26 cellular contexts compared by ENCODE assay signal in genomic region chr2:145815933-145816332, GRCh38.
A peak's percentile ranks its signal among the peaks of the same experiment; 100 is the strongest.
DNase-seq lines count a peak whose midpoint lies in the region; TF ChIP-seq lines count a peak whose summit lies in the region.
"Had no signal": no experiment of that assay in that cellular context is flagged by ENCODE, and none has a peak within 500 bp of the region (broad histone marks: within the 10 kb centered on the region; RNA-seq: fewer than 3 reads in every experiment).

No MANE protein-coding gene starts in this region.

- TF ChIP-seq POLR2A in NB4 (IDR thresholded peaks at IDR 0.05; ENCODE audit: extremely low read depth, insufficient read length): no peak

- no peak for TF ChIP-seq CTCF in NB4 (IDR thresholded peaks at IDR 0.05; ENCODE audit: low read depth, low read length)
- TF ChIP-seq CTCF in chondrocyte (IDR thresholded peaks at IDR 0.05): peak; percentile 34

- H3K9me3 Mint-ChIP-seq in chondrocyte (ENCODE audit: low read depth): no peaks in the 10 kb centered on the region
- H3K9me3 Mint-ChIP-seq: stimulated activated memory B cell treated with anti-CD40 and anti-IgM and Interleukin-4, amounts not matched to agents 10 μg/mL and 1 μg/mL and 100 μg/mL, for 72 hours had no signal

- peak; percentile 31 for DNase-seq in NCI-H2171 treated with DMSO at 0.1 percent for 48 hours (lab: John Stamatoyannopoulos, UW)
- DNase-seq in NCI-H2171 (lab: John Stamatoyannopoulos, UW): no peak
- DNase-seq in NB4 (ENCODE audit: low read depth): peak; percentile 30
- no peak for DNase-seq in chondrocyte (ENCODE audit: low spot score)
- no peak for DNase-seq in COLO668 (lab: John Stamatoyannopoulos, UW; ENCODE audit: unreplicated experiment)
- DNase-seq in middle frontal gyrus (ENCODE audit: extremely low spot score, low spot score): no peak
- DNase-seq in H4 (ENCODE audit: low spot score): no peak
- DNase-seq in activated effector memory CD4-positive, alpha-beta T cell treated with anti-CD3 and anti-CD28 coated beads, Interleukin-2, amount 50 U/mL, for 16 hours: no peak
- DNase-seq: 8988T; activated CD4-positive, alpha-beta T cell treated with anti-CD3 and anti-CD28 coated beads for 4 hours; activated CD8-positive, alpha-beta memory T cell treated with anti-CD3 and anti-CD28 coated beads for 24 hours; activated effector memory CD4-positive, alpha-beta T cell treated with Interleukin-2 at 50 U/mL for 16 hours; activated T-cell treated with anti-CD3 and anti-CD28 coated beads for 4 hours; CD4-positive, alpha-beta T cell; hippocampal formation; lower lobe of right lung; NCI-H1105; NCI-H187; NCI-H526 treated with DMSO at 0.1 percent for 48 hours; SHP77 treated with DMSO at 0.1 percent for 48 hours; upper lobe of right lung; WERI-Rb-1 had no signal

- H3K27me3 Mint-ChIP-seq in chondrocyte (ENCODE audit: low read depth): no peaks in the 10 kb centered on the region
- H3K27me3 Mint-ChIP-seq: activated naive CD8-positive, alpha-beta T cell; CD4-positive, alpha-beta T cell had no signal

- peaks cover 51% of the 10 kb centered on the region for H3K4me1 Mint-ChIP-seq in chondrocyte (ENCODE audit: low read depth)
- H3K4me1 Mint-ChIP-seq: stimulated activated memory B cell treated with anti-CD40 and anti-IgM and Interleukin-4, amounts not matched to agents 10 μg/mL and 1 μg/mL and 100 μg/mL, for 72 hours had no signal

- H3K4me3 ChIP-seq in NB4 (ENCODE audit: low read depth, low read length): no peak overlapping the region
- H3K4me3 ChIP-seq: lower lobe of right lung, suprapubic skin, upper lobe of right lung had no signal

- no peaks in the 10 kb centered on the region for H3K36me3 Mint-ChIP-seq in chondrocyte (ENCODE audit: low read depth)
- H3K36me3 Mint-ChIP-seq: activated naive CD8-positive, alpha-beta T cell; natural killer cell treated with Interleukin-12 subunit alpha and Interleukin-12 subunit beta and Interleukin-15 and Interleukin-18, amount 100 ng/mL, for 72 hours; stimulated activated memory B cell treated with anti-CD40 and anti-IgM and Interleukin-4, amounts not matched to agents 10 μg/mL and 1 μg/mL and 100 μg/mL, for 72 hours had no signal

- H3K27ac Mint-ChIP-seq in chondrocyte (ENCODE audit: unreplicated experiment): no peak overlapping the region
- H3K27ac Mint-ChIP-seq: activated naive CD8-positive, alpha-beta T cell; CD4-positive, alpha-beta T cell; natural killer cell treated with Interleukin-12 subunit alpha and Interleukin-12 subunit beta and Interleukin-15 and Interleukin-18, amount 100 ng/mL, for 72 hours; stimulated activated memory B cell treated with anti-CD40 and anti-IgM and Interleukin-4, amounts not matched to agents 10 μg/mL and 1 μg/mL and 100 μg/mL, for 72 hours had no signal

- no peak overlapping the region for H3K4me3 Mint-ChIP-seq in chondrocyte (ENCODE audit: unreplicated experiment)
- H3K4me3 Mint-ChIP-seq: activated naive CD8-positive, alpha-beta T cell; CD4-positive, alpha-beta T cell; natural killer cell treated with Interleukin-12 subunit alpha and Interleukin-12 subunit beta and Interleukin-15 and Interleukin-18, amount 100 ng/mL, for 72 hours; stimulated activated memory B cell treated with anti-CD40 and anti-IgM and Interleukin-4, amounts not matched to agents 10 μg/mL and 1 μg/mL and 100 μg/mL, for 72 hours had no signal

Comparison
In these comparisons a context has a peak if more than half of its experiments do, and no peak if none do; other contexts are left out.
1. DNase-seq: peak in NCI-H2171 treated with DMSO at 0.1 percent for 48 hours (single experiment) and NB4 (single experiment); none in NCI-H2171 (single experiment), chondrocyte (single experiment), COLO668 (single experiment), middle frontal gyrus (single experiment), H4 (single experiment) and activated effector memory CD4-positive, alpha-beta T cell treated with anti-CD3 and anti-CD28 coated beads, Interleukin-2, amount 50 U/mL, for 16 hours (single experiment).